ENCODE assay signal across 8 cellular contexts in genomic region chr12:121803861-121804416, GRCh38. TPM values are rescaled to one million over a fixed set of nuclear protein-coding genes. Genes with fewer than 3 reads are reported as not detected.
DNase-seq lines count a peak whose midpoint lies in the region; ATAC-seq and TF ChIP-seq lines count a peak whose summit lies in the region.

TSS of gene SETD1B (plus strand) at chr12:121804009. CDS start at chr12:121804738, 729 bp downstream.

- peak; percentile 53 for DNase-seq in NCI-H2227 (lab: John Stamatoyannopoulos, UW; ENCODE audit: unreplicated experiment)
- DNase-seq in NCI-H2227 treated with DMSO at 0.1 percent for 48 hours (lab: John Stamatoyannopoulos, UW), result no peak
- peak; percentile 59 for DNase-seq in NCI-H2171 treated with DMSO at 0.1 percent for 48 hours (lab: John Stamatoyannopoulos, UW)
- DNase-seq in activated CD8-positive, alpha-beta T cell treated with anti-CD3 and anti-CD28 coated beads, Interleukin-2, amount 10 ng/mL, durations not matched to agents 7 days and 5 days, result peak; percentile 69
- no peak for DNase-seq in esophagus muscularis mucosa (ENCODE audit: extremely low spot score)
- peak in 1 of 2 donors; percentile 45 for DNase-seq in tibial nerve (ENCODE audit: low spot score in 2 of 2)

- H3K27ac ChIP-seq in esophagus muscularis mucosa (replicated peaks in 1 of 4), result peak within 1 kb of the TSS; percentile 97 to 100 (median 100)
- H3K27ac ChIP-seq in tibial nerve, result peak within 1 kb of the TSS; percentile 99 to 100 (median 100)

- H3K9me3 ChIP-seq in esophagus muscularis mucosa, result no peaks in the 10 kb centered on the region
- H3K9me3 ChIP-seq in mucosa of stomach (ENCODE audit: control insufficient read depth, low read length), result no peaks in the 10 kb centered on the region
- H3K9me3 ChIP-seq in tibial nerve, result no peaks in the 10 kb centered on the region

- intact Hi-C loops in esophagus muscularis mucosa (cut with DNase I), result no loop called here

- WGBS in esophagus muscularis mucosa, result under 1% methylated on average over 27 of the region's 74 CpGs
- 1% methylated on average over 13 to 26 of the region's 74 CpGs for WGBS in tibial nerve, 2 donors

- CTCF ChIA-PET in activated CD8-positive, alpha-beta T cell treated with anti-CD3 and anti-CD28 coated beads, Interleukin-2, amount 10 ng/mL, durations not matched to agents 7 days and 5 days (lab: Charles Lee), result interaction anchor here (0.6 to 26.5 kb wide), 3 partner anchors 2 to 89 kb away, joined by 3 to 956 read pairs (median 956); partner anchors contain the start of genes RHOF and SETD1B

- POLR2A ChIA-PET in activated CD8-positive, alpha-beta T cell treated with anti-CD3 and anti-CD28 coated beads, Interleukin-2, amount 10 ng/mL, durations not matched to agents 7 days and 5 days (lab: Charles Lee), result interaction anchor here (0.6 to 26.9 kb wide), 3 partner anchors 1 to 765 kb away, joined by 3 to 543 read pairs (median 543); partner anchors contain the start of genes OASL, RHOF and SETD1B

- peaks cover 34 to 50% (median 44%) of the 10 kb centered on the region in 4 donors for H3K4me1 ChIP-seq in esophagus muscularis mucosa
- H3K4me1 ChIP-seq in mucosa of stomach (ENCODE audit: control insufficient read depth, insufficient read depth, low read length), result peaks cover 22% of the 10 kb centered on the region
- peaks cover 0 to 42% (median 29%) of the 10 kb centered on the region in 4 donors for H3K4me1 ChIP-seq in tibial nerve

- H3K4me3 Mint-ChIP-seq in activated CD8-positive, alpha-beta T cell treated with anti-CD3 and anti-CD28 coated beads, Interleukin-2, amount 10 ng/mL, durations not matched to agents 7 days and 5 days, result peak within 1 kb of the TSS; percentile 96

- no peaks in the 10 kb centered on the region for H3K9me3 Mint-ChIP-seq in activated CD8-positive, alpha-beta T cell treated with anti-CD3 and anti-CD28 coated beads, Interleukin-2, amount 10 ng/mL, durations not matched to agents 7 days and 5 days (ENCODE audit: insufficient read depth)

- TF ChIP-seq CTCF in esophagus muscularis mucosa (IDR thresholded peaks at IDR 0.05) (no peak), tibial nerve (IDR thresholded peaks at IDR 0.05) (peak in 1 of 5 experiments; percentile 30)

- peak within 1 kb of the TSS; percentile 100 for H3K9ac ChIP-seq in mucosa of stomach (ENCODE audit: low read length)

- H3K27ac Mint-ChIP-seq in activated CD8-positive, alpha-beta T cell treated with anti-CD3 and anti-CD28 coated beads, Interleukin-2, amount 10 ng/mL, durations not matched to agents 7 days and 5 days, result peak within 1 kb of the TSS; percentile 98

- ATAC-seq in activated CD8-positive, alpha-beta T cell treated with anti-CD3 and anti-CD28 coated beads, Interleukin-2, amount 10 ng/mL, durations not matched to agents 7 days and 5 days, result peak; percentile 3
- ATAC-seq in GM18502 (IDR thresholded peaks at IDR 0.05; ENCODE audit: poor library complexity, unreplicated experiment), result no peak

- TF ChIP-seq POLR2A in esophagus muscularis mucosa (IDR thresholded peaks at IDR 0.05; ENCODE audit: low read depth) (no peak), tibial nerve (IDR thresholded peaks at IDR 0.05) (no peak)

- peaks cover 25% of the 10 kb centered on the region for H3K4me1 Mint-ChIP-seq in activated CD8-positive, alpha-beta T cell treated with anti-CD3 and anti-CD28 coated beads, Interleukin-2, amount 10 ng/mL, durations not matched to agents 7 days and 5 days (ENCODE audit: low read depth)

- H3K36me3 Mint-ChIP-seq in activated CD8-positive, alpha-beta T cell treated with anti-CD3 and anti-CD28 coated beads, Interleukin-2, amount 10 ng/mL, durations not matched to agents 7 days and 5 days (ENCODE audit: low read depth), result peaks cover 47% of the 10 kb centered on the region

- no peaks in the 10 kb centered on the region for H3K27me3 ChIP-seq in esophagus muscularis mucosa
- no peaks in the 10 kb centered on the region for H3K27me3 ChIP-seq in mucosa of stomach (ENCODE audit: control insufficient read depth, insufficient read depth, low read length)
- no peaks in the 10 kb centered on the region for H3K27me3 ChIP-seq in tibial nerve

- H3K36me3 ChIP-seq in esophagus muscularis mucosa (peaks cover 7 to 25% (median 14%) of the 10 kb centered on the region in 4 donors), mucosa of stomach (ENCODE audit: control insufficient read depth, insufficient read depth, low read length) (peaks cover 4% of the 10 kb centered on the region), tibial nerve (peaks cover 0 to 16% (median 8%) of the 10 kb centered on the region in 3 donors)

- TF ChIP-seq EP300 in esophagus muscularis mucosa (IDR thresholded peaks at IDR 0.05), result no peak
- TF ChIP-seq EP300 in tibial nerve (IDR thresholded peaks at IDR 0.05), result no peak

- H3K27me3 Mint-ChIP-seq in activated CD8-positive, alpha-beta T cell treated with anti-CD3 and anti-CD28 coated beads, Interleukin-2, amount 10 ng/mL, durations not matched to agents 7 days and 5 days (ENCODE audit: low read depth), result no peaks in the 10 kb centered on the region

- peak within 1 kb of the TSS; percentile 65 to 94 (median 84) for H3K4me3 ChIP-seq in esophagus muscularis mucosa
- H3K4me3 ChIP-seq in mucosa of stomach (ENCODE audit: low read length), result peak within 1 kb of the TSS; percentile 63
- H3K4me3 ChIP-seq in tibial nerve, result peak within 1 kb of the TSS; percentile 66 to 88 (median 78)

RNA-seq across cellular contexts. Expression of gene SETD1B, which starts in this region (rescaled TPM):
- 10 to 100 TPM; 30.0 to 30.9 TPM for total RNA-seq in activated CD8-positive, alpha-beta T cell treated with anti-CD3 and anti-CD28 coated beads, Interleukin-2, amount 10 ng/mL, durations not matched to agents 7 days and 5 days
- 10 to 100 TPM in 3 of 4 donors, 1 to 10 TPM in 1; 9.4 to 27.1 (median 19.9) TPM for total RNA-seq in esophagus muscularis mucosa
- total RNA-seq in tibial nerve, result 10 to 100 TPM in 3 of 4 donors, 1 to 10 TPM in 1; 9.4 to 18.3 (median 12.2) TPM

Comparison
In these comparisons a context has a peak if more than half of its experiments do, and no peak if none do; other contexts are left out.
1. DNase-seq: peak in NCI-H2227 (single experiment), NCI-H2171 treated with DMSO at 0.1 percent for 48 hours (single experiment) and activated CD8-positive, alpha-beta T cell treated with anti-CD3 and anti-CD28 coated beads, Interleukin-2, amount 10 ng/mL, durations not matched to agents 7 days and 5 days (single experiment); none in NCI-H2227 treated with DMSO at 0.1 percent for 48 hours (single experiment) and esophagus muscularis mucosa (single experiment).
2. Peak in every context shown above with its lines, with median percentiles within 50 percentile points of each other: H3K4me3 ChIP-seq.